Comparison of ENCODE assay signal across 1 cellular context in the genomic region with DNA sequence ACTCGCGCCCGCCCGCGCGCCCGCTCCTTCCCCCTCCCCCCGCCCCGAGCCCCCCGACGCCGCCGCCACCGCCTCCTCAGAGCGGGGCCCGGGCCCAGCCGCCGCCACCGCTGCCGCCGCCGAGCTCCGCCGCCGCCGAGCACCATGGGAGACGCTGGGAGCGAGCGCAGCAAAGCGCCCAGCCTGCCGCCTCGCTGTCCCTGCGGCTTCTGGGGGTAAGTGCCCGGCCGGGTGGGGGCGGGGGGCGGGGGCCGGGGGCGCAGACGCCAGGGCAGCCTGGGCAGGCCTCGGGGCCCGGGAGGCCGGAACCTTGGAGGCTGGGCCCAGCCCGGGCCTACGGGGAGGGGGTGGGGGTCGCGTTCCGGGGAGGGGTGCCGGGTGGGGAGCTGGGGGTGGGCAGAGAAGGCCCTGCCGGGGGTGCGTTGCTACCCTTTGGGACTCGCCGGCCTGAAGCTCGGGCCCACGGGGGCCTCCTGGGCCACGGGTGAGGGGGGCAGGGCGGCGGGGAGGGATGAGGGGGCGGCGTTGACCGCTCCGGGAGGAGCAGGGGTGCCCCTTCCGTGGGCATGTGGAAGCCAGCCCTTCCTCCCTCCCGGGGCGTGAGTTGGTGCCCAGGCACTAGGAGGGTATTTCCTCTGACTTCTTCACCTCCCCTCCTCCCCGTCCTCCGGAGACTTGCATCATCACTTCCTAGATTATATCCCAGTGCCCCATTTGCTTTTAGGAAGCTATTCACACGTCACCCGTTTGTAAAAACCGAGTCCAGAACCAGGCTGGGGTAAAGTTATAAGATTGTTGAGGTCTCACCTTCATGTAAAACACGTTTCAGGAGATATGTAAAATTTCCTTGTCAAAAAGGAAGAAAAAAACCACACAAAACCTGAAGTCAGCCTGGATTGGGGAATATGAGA.
A peak's percentile ranks its signal among the peaks of the same experiment; 100 is the strongest.
TF ChIP-seq lines count a peak whose summit lies in the region.

No MANE protein-coding gene starts in this region.

TF ChIP-seq in SK-N-SH, 30 proteins besides CTCF, POLR2A, EP300 and RAD21 (continued from another document):
- peak; percentile 64 for TF ChIP-seq MAX (IDR thresholded peaks at IDR 0.05; ENCODE audit: low read depth)
